36 cellular contexts compared by ENCODE assay signal in genomic region chrX:26375346-26375745, GRCh38.
"Had no signal": no experiment of that assay in that cellular context is flagged by ENCODE, and none has a peak within 500 bp of the region (broad histone marks: within the 10 kb centered on the region; RNA-seq: fewer than 3 reads in every experiment).

No MANE protein-coding gene starts in this region.

- H3K27ac ChIP-seq: KMS-11 had no signal

- H3K4me3 ChIP-seq: MG63 had no signal

- DNase-seq: Karpas-422, Kasumi-1, KG1, MG63, MM.1S, MV-4-11, NCI-H1048, NCI-H1092, NCI-H1092 treated with DMSO at 0.1 percent for 48 hours, NCI-H1105, NCI-H1105 treated with DMSO at 0.1 percent for 48 hours, NCI-H1417, NCI-H1417 treated with DMSO at 0.1 percent for 48 hours, NCI-H1436, NCI-H1436 treated with DMSO at 0.1 percent for 48 hours, NCI-H146, NCI-H1694, NCI-H1694 treated with DMSO at 0.1 percent for 48 hours, NCI-H187, NCI-H187 treated with DMSO at 0.1 percent for 48 hours, NCI-H1930, NCI-H2029, NCI-H2029 treated with DMSO at 0.1 percent for 48 hours, NCI-H2081, NCI-H2081 treated with DMSO at 0.1 percent for 48 hours, NCI-H2107, NCI-H2171, NCI-H2171 treated with DMSO at 0.1 percent for 48 hours, NCI-H2227 treated with DMSO at 0.1 percent for 48 hours, NCI-H226, NCI-H345, NCI-H446, NCI-H446 treated with DMSO at 0.1 percent for 48 hours, NCI-H510A, NCI-H510A treated with DMSO at 0.1 percent for 48 hours had no signal

- H3K4me2 ChIP-seq: KMS-11 had no signal

- H3K9ac ChIP-seq: KMS-11 had no signal

- H3K36me3 ChIP-seq: MG63 had no signal

- H3K9me3 ChIP-seq: MG63 had no signal

- H3K27me3 ChIP-seq: MG63 had no signal
